In the genomic region with DNA sequence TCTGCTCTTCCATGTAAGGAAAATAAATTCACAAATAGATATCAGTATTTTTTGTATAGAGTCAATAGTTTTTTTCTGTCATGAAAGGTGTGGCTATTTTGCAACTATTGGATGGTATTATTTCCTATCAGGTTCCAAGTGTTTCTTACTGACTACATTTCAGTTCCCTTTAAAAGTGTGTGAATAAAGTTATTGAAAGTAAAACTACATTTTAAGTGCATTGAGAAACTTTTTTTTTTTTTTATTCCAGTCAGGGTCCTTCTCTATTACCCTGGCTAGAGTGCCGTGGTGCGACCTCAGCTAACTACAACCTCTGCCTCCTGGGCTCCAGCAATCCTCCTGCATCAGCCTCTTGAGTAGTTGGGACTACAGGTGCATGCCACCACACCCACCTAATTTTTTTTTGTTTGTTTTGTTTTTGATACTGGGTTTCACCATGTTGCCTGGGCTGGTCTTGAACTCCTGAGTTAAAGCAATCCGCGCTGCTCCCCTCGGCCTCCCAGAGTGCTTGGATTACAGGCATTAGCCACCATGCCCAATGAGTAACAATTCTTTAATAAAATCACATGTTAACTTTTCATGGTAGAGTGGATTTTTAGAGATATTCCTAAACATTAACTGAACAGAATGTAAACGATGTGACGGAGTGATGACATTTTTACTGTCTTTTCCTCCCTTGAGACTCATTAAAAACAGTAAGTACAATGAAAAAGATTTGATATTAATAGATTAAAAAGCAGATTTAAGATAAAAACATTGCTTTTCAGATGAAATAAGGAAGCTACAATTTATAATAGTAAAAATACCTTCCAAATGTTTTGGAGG, we compare ENCODE assay signal across 26 cellular contexts.
DNase-seq lines count a peak whose midpoint lies in the region; ATAC-seq, FAIRE-seq and TF ChIP-seq lines count a peak whose summit lies in the region.
"Had no signal": no experiment of that assay in that cellular context is flagged by ENCODE, and none has a peak within 500 bp of the region (broad histone marks: within the 10 kb centered on the region; RNA-seq: fewer than 3 reads in every experiment).

No MANE protein-coding gene starts in this region.

- no peak overlapping the region for H2AFZ ChIP-seq in K562 (ENCODE audit: low read depth, low read length)

- peaks cover 5% of the 10 kb centered on the region for H3K27me3 Mint-ChIP-seq in CD4-positive, CD25-positive, alpha-beta regulatory T cell
- H3K27me3 Mint-ChIP-seq in naive B cell, result no peaks in the 10 kb centered on the region

- TF ChIP-seq POLR2A in K562 (conservative IDR thresholded peaks at IDR 0.05) (0 out of 2 replicates have a peak, but pooled peaks have one; percentile 35), esophagus squamous epithelium (IDR thresholded peaks at IDR 0.05) (no peak)

- in situ Hi-C loops in K562 (cut with MboI), result no loop called here

- no peak for TF ChIP-seq EP300 in K562 (IDR thresholded peaks at IDR 0.05; ENCODE audit: low read length)

- TF ChIP-seq CTCF in 22Rv1 (IDR thresholded peaks at IDR 0.05) (no peak), K562 (IDR thresholded peaks at IDR 0.05 in 2 of 3, conservative IDR thresholded peaks at IDR 0.05 in 1 of 3; ENCODE audit: insufficient read depth in 2 of 3, low read depth in 1 of 3, low read length in 3 of 3) (no peak), esophagus squamous epithelium (IDR thresholded peaks at IDR 0.05) (no peak)

- H3K36me3 ChIP-seq in CD4-positive, CD25-positive, alpha-beta regulatory T cell (ENCODE audit: control insufficient read depth, insufficient read depth, low read length), result peaks cover 4% of the 10 kb centered on the region
- peaks cover 9% of the 10 kb centered on the region; the same call in 2 of the 3 replicates for H3K36me3 ChIP-seq in K562 (ENCODE audit: control insufficient read depth, insufficient read depth, low read length)
- H3K36me3 ChIP-seq in esophagus squamous epithelium, result peaks cover 0 to 12% (median 0%) of the 10 kb centered on the region in 3 donors

- H4K20me1 ChIP-seq in K562 (replicated peaks; ENCODE audit: control insufficient read depth, insufficient read depth, low read length), result no peaks in the 10 kb centered on the region
- H4K20me1 ChIP-seq: BLaER1 treated with 17β-estradiol and CSF1 and Interleukin-3, amounts not matched to agents 10 nM and 100 nM had no signal

- no peak overlapping the region for H3K4me3 ChIP-seq in CD4-positive, CD25-positive, alpha-beta regulatory T cell (ENCODE audit: low read depth, low read length)
- H3K4me3 ChIP-seq in K562 (no peak overlapping the region), esophagus squamous epithelium (no peak overlapping the region)
- H3K4me3 ChIP-seq: BLaER1 treated with 17β-estradiol and CSF1 and Interleukin-3, amounts not matched to agents 10 nM and 100 nM had no signal

- peak overlapping the region in 2 of 3 donors; percentile 42 to 56 for H3K27ac Mint-ChIP-seq in CD4-positive, CD25-positive, alpha-beta regulatory T cell
- peak overlapping the region in 5 of 6 donors; percentile 2 to 64 (median 59) for H3K27ac Mint-ChIP-seq in naive B cell

- H3K36me3 Mint-ChIP-seq in CD4-positive, CD25-positive, alpha-beta regulatory T cell, result peaks cover 5% of the 10 kb centered on the region
- no peaks in the 10 kb centered on the region for H3K36me3 Mint-ChIP-seq in naive B cell

- POLR2A ChIA-PET in K562 (lab: Yijun Ruan, JAX), result interaction anchor here (1.3 kb wide), 1 partner anchor 12 kb away, joined by 3 read pairs; no protein-coding TSS in a partner anchor

- no peak overlapping the region for H3K9ac ChIP-seq in K562 (ENCODE audit: insufficient read depth in 1 of 2, low read depth in 2 of 2, low read length in 2 of 2)
- H3K9ac ChIP-seq: BLaER1 treated with 17β-estradiol and CSF1 and Interleukin-3, amounts not matched to agents 10 nM and 100 nM had no signal

- no peaks in the 10 kb centered on the region for H3K9me3 Mint-ChIP-seq in CD4-positive, CD25-positive, alpha-beta regulatory T cell
- no peaks in the 10 kb centered on the region for H3K9me3 Mint-ChIP-seq in naive B cell
- H3K9me3 Mint-ChIP-seq: CD8-positive, alpha-beta T cell had no signal

- no peak overlapping the region for H3K4me3 Mint-ChIP-seq in CD4-positive, CD25-positive, alpha-beta regulatory T cell
- peak overlapping the region in 1 of 8 donors; percentile 37 for H3K4me3 Mint-ChIP-seq in naive B cell
- H3K4me3 Mint-ChIP-seq: CD8-positive, alpha-beta T cell had no signal

- H3K4me1 ChIP-seq in CD4-positive, CD25-positive, alpha-beta regulatory T cell (ENCODE audit: control insufficient read depth, insufficient read depth, low read length, poor library complexity, severe bottlenecking), result peaks cover 6% of the 10 kb centered on the region
- H3K4me1 ChIP-seq in K562 (replicated peaks in 1 of 2; ENCODE audit: control insufficient read depth in 2 of 2, insufficient read depth in 2 of 2, low read length in 2 of 2) (peaks cover 0 to 4% of the 10 kb centered on the region in 2 experiments; a peak in 2 of 5 replicates), esophagus squamous epithelium (peaks cover 0 to 10% (median 6%) of the 10 kb centered on the region in 3 donors)
- H3K4me1 ChIP-seq: BLaER1 treated with 17β-estradiol and CSF1 and Interleukin-3, amounts not matched to agents 10 nM and 100 nM had no signal

- WGBS in K562 (ENCODE audit: insufficient coverage, low coverage, missing lambda C conversion rate), result 84% methylated on average over 7 of the region's 7 CpGs
- WGBS in esophagus squamous epithelium, 2 donors, result 87 to 91% methylated on average over 7 of the region's 7 CpGs

- DNase-seq in CD4-positive, CD25-positive, alpha-beta regulatory T cell, result no peak
- DNase-seq in K562 (ENCODE audit: extremely low read depth in 1 of 4, low spot score in 3 of 4), result no peak
- DNase-seq in naive B cell, result no peak
- no peak for DNase-seq in esophagus squamous epithelium (lab: John Stamatoyannopoulos, UW)
- DNase-seq in EL, result no peak
- no peak for DNase-seq in 8988T
- DNase-seq: Calu3; CD8-positive, alpha-beta T cell; DMS153; H7; KG1; NCI-H1092 treated with DMSO at 0.1 percent for 48 hours; NCI-H1436 treated with DMSO at 0.1 percent for 48 hours; NCI-H1930; NCI-H226; NCI-H510A treated with DMSO at 0.1 percent for 48 hours; NCI-H82; SIG-M5 had no signal

- no peak for TF ChIP-seq RAD21 in K562 (CRISPR knock-in tag; conservative IDR thresholded peaks at IDR 0.05 in 1 of 2, IDR thresholded peaks at IDR 0.05 in 1 of 2)

- no peak for ATAC-seq in CD4-positive, CD25-positive, alpha-beta regulatory T cell (ENCODE audit: low read depth in 2 of 2)
- ATAC-seq in K562 (no peak), naive B cell (ENCODE audit: low read depth in 2 of 2) (no peak)
- ATAC-seq: CD8-positive, alpha-beta T cell; HepG2; Panc1; SK-N-SH treated with all-trans-retinoic acid at 6 μM for 48 hours had no signal

- FAIRE-seq in K562 (lab: Jason Lieb, UNC), result no peak
- FAIRE-seq: G401.6, GM19239, HepG2 had no signal

- no peaks in the 10 kb centered on the region for H3K9me1 ChIP-seq in K562 (ENCODE audit: control insufficient read depth, insufficient read depth, low read length)

- H3K4me1 Mint-ChIP-seq in CD4-positive, CD25-positive, alpha-beta regulatory T cell, result peaks cover 0 to 18% (median 11%) of the 10 kb centered on the region in 4 donors
- peaks cover 4 to 11% (median 7%) of the 10 kb centered on the region in 3 donors for H3K4me1 Mint-ChIP-seq in naive B cell

- BruUV-seq in K562 (replicated peaks; lab: Mats Ljungman, UMichigan), result no TSS peak

- CTCF ChIA-PET in K562 (lab: Yijun Ruan, JAX; ENCODE audit: low intra/inter-chr PET ratio), result no interaction called here

- intact Hi-C loops in K562 (cut with micrococcal nuclease), result no loop called here
- intact Hi-C loops in esophagus squamous epithelium (cut with DNase I), result loop anchor here (10.0 kb wide), 1 partner anchor 146 kb away; no protein-coding TSS in a partner anchor

- no peaks in the 10 kb centered on the region for H3K79me2 ChIP-seq in K562 (ENCODE audit: control insufficient read depth, insufficient read depth, low read length)

- no peaks in the 10 kb centered on the region for H3K27me3 ChIP-seq in CD4-positive, CD25-positive, alpha-beta regulatory T cell (ENCODE audit: control insufficient read depth, insufficient read depth, low read length)
- no peaks in the 10 kb centered on the region for H3K27me3 ChIP-seq in K562 (ENCODE audit: control insufficient read depth in 2 of 2, insufficient read depth in 2 of 2, low read length in 2 of 2)
- H3K27me3 ChIP-seq in esophagus squamous epithelium, result no peaks in the 10 kb centered on the region
- H3K27me3 ChIP-seq: BLaER1 treated with 17β-estradiol and CSF1 and Interleukin-3, amounts not matched to agents 10 nM and 100 nM had no signal

- H3K9me3 ChIP-seq in CD4-positive, CD25-positive, alpha-beta regulatory T cell (ENCODE audit: control insufficient read depth in 2 of 2, low read length in 2 of 2), result no peaks in the 10 kb centered on the region
- H3K9me3 ChIP-seq in K562 (replicated peaks; ENCODE audit: control insufficient read depth, insufficient read depth, low read depth, low read length) (no peaks in the 10 kb centered on the region), esophagus squamous epithelium (no peaks in the 10 kb centered on the region)
- H3K9me3 ChIP-seq: BLaER1 treated with 17β-estradiol and CSF1 and Interleukin-3, amounts not matched to agents 10 nM and 100 nM had no signal

- H3K4me2 ChIP-seq in K562 (ENCODE audit: insufficient read depth, low read length), result no peak overlapping the region
- H3K4me2 ChIP-seq: BLaER1 treated with 17β-estradiol and CSF1 and Interleukin-3, amounts not matched to agents 10 nM and 100 nM had no signal

- H3K27ac ChIP-seq in 22Rv1, result 0 out of 2 replicates have a peak overlapping the region, but pooled peaks have one; percentile 3
- no peak overlapping the region for H3K27ac ChIP-seq in CD4-positive, CD25-positive, alpha-beta regulatory T cell (ENCODE audit: insufficient read depth, low read length, poor library complexity, severe bottlenecking)
- H3K27ac ChIP-seq in K562 (ENCODE audit: extremely low read depth, low read depth, low read length), result no peak overlapping the region
- no peak overlapping the region for H3K27ac ChIP-seq in esophagus squamous epithelium
- H3K27ac ChIP-seq: BLaER1 treated with 17β-estradiol and CSF1 and Interleukin-3, amounts not matched to agents 10 nM and 100 nM; HL-60 had no signal

TF ChIP-seq in K562, 482 proteins besides CTCF, POLR2A, EP300 and RAD21 (continues in another document):
- TF ChIP-seq HNRNPUL1 (IDR thresholded peaks at IDR 0.05; ENCODE audit: low read length) (no peak), POLR2B (IDR thresholded peaks at IDR 0.05; ENCODE audit: low read depth, partially characterized antibody) (peak; percentile 18), E2F3 (CRISPR knock-in tag; IDR thresholded peaks at IDR 0.05) (no peak)
